1 cellular context compared by ENCODE assay signal in genomic region chr3:166760114-166760513, GRCh38.
TF ChIP-seq lines count a peak whose summit lies in the region.

No MANE protein-coding gene starts in this region.

TF ChIP-seq in GM12878, 131 proteins besides CTCF, POLR2A, EP300 and RAD21 (continued from another document):
- no peak for TF ChIP-seq ZBTB40 (IDR thresholded peaks at IDR 0.05; ENCODE audit: borderline replicate concordance)
